ENCODE assay signal across 11 cellular contexts in genomic region chr9:126957687-126958053, GRCh38. TPM values are rescaled to one million over a fixed set of nuclear protein-coding genes. Genes with fewer than 3 reads are reported as not detected.
DNase-seq lines count a peak whose midpoint lies in the region; ATAC-seq, FAIRE-seq and TF ChIP-seq lines count a peak whose summit lies in the region.
"Had no signal": no experiment of that assay in that cellular context is flagged by ENCODE, and none has a peak within 500 bp of the region (broad histone marks: within the 10 kb centered on the region; RNA-seq: fewer than 3 reads in every experiment).

No MANE protein-coding gene starts in this region.

- no peak overlapping the region for H3K4ac ChIP-seq in mesendoderm (ENCODE audit: low read depth, low read length)

- no peak for FAIRE-seq in A549 (lab: Jason Lieb, UNC)

- H3K4me1 ChIP-seq in A549 (peaks cover 14% of the 10 kb centered on the region), muscle layer of duodenum (ENCODE audit: control insufficient read depth in 1 of 2, insufficient read depth in 2 of 2, low read length in 2 of 2) (peaks cover 9 to 18% of the 10 kb centered on the region in 2 donors), mesendoderm (ENCODE audit: control insufficient read depth, low read depth, low read length) (no peaks in the 10 kb centered on the region)

- H3K23ac ChIP-seq in mesendoderm (ENCODE audit: low read length), result no peak overlapping the region

- peak overlapping the region; percentile 41 for H3K4me2 ChIP-seq in A549
- no peak overlapping the region for H3K4me2 ChIP-seq in mesendoderm (ENCODE audit: low read length)

- H3K9me3 ChIP-seq in A549, result no peaks in the 10 kb centered on the region
- no peaks in the 10 kb centered on the region for H3K9me3 ChIP-seq in MG63
- no peaks in the 10 kb centered on the region for H3K9me3 ChIP-seq in muscle layer of duodenum (ENCODE audit: control insufficient read depth in 1 of 2, low read length in 2 of 2)

- H3K79me1 ChIP-seq in mesendoderm (ENCODE audit: low read length), result no peaks in the 10 kb centered on the region

- no peak overlapping the region for H2BK15ac ChIP-seq in mesendoderm (replicated peaks; ENCODE audit: low read depth)

- H3K79me2 ChIP-seq in mesendoderm (ENCODE audit: control insufficient read depth, insufficient read depth, low read length), result no peaks in the 10 kb centered on the region

- 48% methylated on average over 3 of the region's 3 CpGs for WGBS in A549 (ENCODE audit: missing lambda C conversion rate)
- WGBS in mesendoderm (ENCODE audit: extremely low coverage, insufficient coverage, low lambda C conversion rate), result no CpG with 5 or more reads among the region's 3 CpGs

- peak in 1 of 2 experiments; percentile 71; a peak in 3 of 6 replicates for ATAC-seq in A549

- DNase-seq in A549 (ENCODE audit: low read depth in 1 of 2, low spot score in 1 of 2) (no peak), MG63 (peak; percentile 46), epithelial cell of esophagus (ENCODE audit: low read depth) (peak; percentile 64), NCI-H1417 (lab: John Stamatoyannopoulos, UW) (no peak), amniotic stem cell (lab: John Stamatoyannopoulos, UW) (no peak), mesendoderm (no peak), Kasumi-1 (lab: John Stamatoyannopoulos, UW) (no peak)
- DNase-seq: cortex of kidney, KBM-7, NCI-H526 treated with DMSO at 0.1 percent for 48 hours had no signal

- TF ChIP-seq EP300 in A549 (IDR thresholded peaks at IDR 0.05), result no peak

- no peak for TF ChIP-seq CTCF in A549 (IDR thresholded peaks at IDR 0.05)
- peak; percentile 9 for TF ChIP-seq CTCF in epithelial cell of esophagus (IDR thresholded peaks at IDR 0.05; ENCODE audit: insufficient read depth, low read depth, low read length, missing control alignments)

- H3K4me3 ChIP-seq in A549, result no peak overlapping the region
- H3K4me3 ChIP-seq in MG63, result no peak overlapping the region
- no peak overlapping the region for H3K4me3 ChIP-seq in epithelial cell of esophagus (ENCODE audit: low read length)
- peak overlapping the region in 1 of 2 donors; percentile 20 for H3K4me3 ChIP-seq in muscle layer of duodenum (ENCODE audit: low read depth in 1 of 2, low read length in 2 of 2)
- no peak overlapping the region for H3K4me3 ChIP-seq in mesendoderm (ENCODE audit: low read length)

- no peak for TF ChIP-seq POLR2A in A549 (IDR thresholded peaks at IDR 0.05; ENCODE audit: low read length)

- H3K27me3 ChIP-seq in MG63, result no peaks in the 10 kb centered on the region
- no peaks in the 10 kb centered on the region for H3K27me3 ChIP-seq in muscle layer of duodenum (ENCODE audit: low read depth, low read length)
- H3K27me3 ChIP-seq in mesendoderm (ENCODE audit: insufficient read depth, low read length, poor library complexity), result no peaks in the 10 kb centered on the region

- H4K8ac ChIP-seq in mesendoderm (ENCODE audit: low read depth, low read length), result no peak overlapping the region

- H4K5ac ChIP-seq in mesendoderm (ENCODE audit: low read length), result no peak overlapping the region

- CTCF ChIA-PET in A549 (lab: Yijun Ruan, JAX), result interaction anchor here (1.3 to 20.2 kb wide), 6 partner anchors 8 to 237 kb away, joined by 3 to 373 read pairs (median 16); no protein-coding TSS in a partner anchor

- H3K36me3 ChIP-seq in MG63 (no peaks in the 10 kb centered on the region), muscle layer of duodenum (ENCODE audit: control insufficient read depth in 1 of 2, insufficient read depth in 2 of 2, low read length in 2 of 2) (no peaks in the 10 kb centered on the region), mesendoderm (ENCODE audit: control insufficient read depth, insufficient read depth, low read length) (no peaks in the 10 kb centered on the region)

- peak overlapping the region in 1 of 2 experiments; percentile 7; a peak in 1 of 6 replicates for H3K27ac ChIP-seq in A549
- H3K27ac ChIP-seq in muscle layer of duodenum (ENCODE audit: low read length), result peak overlapping the region; percentile 47
- H3K27ac ChIP-seq in mesendoderm (ENCODE audit: low read depth, low read length), result no peak overlapping the region

- no peak overlapping the region for H2BK5ac ChIP-seq in mesendoderm (ENCODE audit: low read length)

- H3K56ac ChIP-seq in mesendoderm (ENCODE audit: low read length), result no peak overlapping the region

- H2BK120ac ChIP-seq in mesendoderm (ENCODE audit: low read depth, low read length), result no peak overlapping the region

- TF ChIP-seq RAD21 in A549 (conservative IDR thresholded peaks at IDR 0.05 in 1 of 2, IDR thresholded peaks at IDR 0.05 in 1 of 2), result no peak

- H3K9ac ChIP-seq in mesendoderm (ENCODE audit: low read length), result no peak overlapping the region

- H3K18ac ChIP-seq in mesendoderm (ENCODE audit: low read length), result no peak overlapping the region

- H2AK5ac ChIP-seq in mesendoderm (ENCODE audit: low read length), result no peak overlapping the region

- POLR2A ChIA-PET in A549 (lab: Yijun Ruan, JAX), result no interaction called here

TF ChIP-seq in A549, 52 proteins besides CTCF, POLR2A, EP300 and RAD21:
- TF ChIP-seq ATOH8 (CRISPR knock-in tag; IDR thresholded peaks at IDR 0.05; ENCODE audit: low read depth) (no peak), FOSL2 (IDR thresholded peaks at IDR 0.05) (no peak), FOSL2 (CRISPR knock-in tag; IDR thresholded peaks at IDR 0.05) (peak; percentile 45), SMC3 (IDR thresholded peaks at IDR 0.05) (no peak)

RNA-seq across cellular contexts. Expression of gene RALGPS1, which starts 43.1 kb away (rescaled TPM):
- polyA plus RNA-seq in A549 (2011; rRNA removed) (7.9 and 8.1 TPM in 2 replicates), A549 (2017; fragmentation: RNase III; extraction: RNeasy Plus Mini Kit Qiagen cat#74134 plus additional on column Dnase treatment) (3.0 to 5.0 TPM (median 3.9 TPM) in 3 replicates)
- polyA plus RNA-seq in A549 (2012; cell fraction: cytosol; rRNA removed), result 2.9 and 4.2 TPM in 2 replicates
- 7.9 and 11.2 TPM in 2 replicates for polyA plus RNA-seq in A549 (2012; cell fraction: nucleus; rRNA removed)
- polyA minus RNA-seq in A549 (2011; rRNA and poly(A)+ RNA removed), result 8.8 and 11.4 TPM in 2 replicates
- 0.03 and 0.37 TPM in 2 replicates for total RNA-seq in MG63 (2014; rRNA removed; shearing (Covaris generic); ENCODE audit: low replicate concordance)
- polyA plus RNA-seq in mesendoderm (2013, experiment 1 of 2), result 5.2 TPM
- polyA plus RNA-seq in mesendoderm (2013, experiment 2 of 2), result 5.0 TPM

Comparison
In these comparisons a context has a peak if more than half of its experiments do, and no peak if none do; other contexts are left out.
1. DNase-seq: peak in MG63 (single experiment) and epithelial cell of esophagus (single experiment); none in A549 (0 of 2), NCI-H1417 (0 of 3), amniotic stem cell (single experiment), mesendoderm (single experiment) and Kasumi-1 (0 of 2).